1 cellular context compared by ENCODE assay signal in the genomic region with DNA sequence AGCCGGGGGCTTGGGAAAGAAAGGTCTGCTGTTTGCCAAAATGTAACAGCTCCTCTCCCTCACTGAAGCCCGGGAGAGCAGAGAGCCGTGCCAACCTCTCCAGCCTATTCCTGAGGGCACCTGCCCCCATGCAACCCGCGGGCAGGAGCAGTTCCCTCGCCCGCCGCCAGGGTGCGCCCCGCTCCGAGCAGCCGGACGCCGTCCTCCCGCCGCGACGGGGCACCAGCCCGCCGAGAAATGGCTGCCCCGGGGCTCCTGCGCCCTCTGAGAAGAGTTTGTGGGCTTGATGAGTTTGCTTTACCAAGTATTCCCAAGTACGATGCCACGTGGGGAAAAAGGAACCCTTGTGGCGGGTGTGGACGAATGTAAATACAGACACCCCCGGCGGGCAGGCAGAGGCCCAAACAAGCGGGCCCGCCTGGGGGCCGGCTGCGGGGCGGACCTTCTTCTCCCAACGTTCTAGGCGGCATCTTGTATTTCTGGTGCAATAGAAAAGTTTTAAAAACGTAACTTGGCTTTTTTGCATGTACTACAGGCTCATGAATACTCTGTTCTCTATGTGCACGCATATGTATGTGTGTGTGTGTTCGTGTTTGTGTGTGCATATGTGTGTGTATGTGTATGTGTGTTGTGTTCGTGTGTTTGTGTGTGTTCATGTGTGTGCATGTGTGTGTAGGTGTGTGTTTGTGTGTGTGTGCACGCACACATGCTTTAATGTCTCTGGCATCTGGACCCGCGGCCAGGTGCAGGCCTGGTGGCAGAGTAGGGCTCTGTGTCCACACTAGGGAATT.
TF ChIP-seq lines count a peak whose summit lies in the region.

No MANE protein-coding gene starts in this region.

TF ChIP-seq in GM12878, 131 proteins besides CTCF, POLR2A, EP300 and RAD21 (continued from another document):
- peak; percentile 85 for TF ChIP-seq ZNF592 (IDR thresholded peaks at IDR 0.05)
- TF ChIP-seq IKZF1 (conservative IDR thresholded peaks at IDR 0.05): peak; percentile 53
- peak; percentile 66; the same call in 1 of the 2 replicates for TF ChIP-seq NFXL1 (IDR thresholded peaks at IDR 0.05; ENCODE audit: borderline replicate concordance)
- TF ChIP-seq HDGF (IDR thresholded peaks at IDR 0.05): peak; percentile 81; the same call in 1 of the 2 replicates
- TF ChIP-seq ZNF207 (IDR thresholded peaks at IDR 0.05; ENCODE audit: borderline replicate concordance): 0 out of 2 replicates have a peak, but pooled peaks have one; percentile 24
- TF ChIP-seq, protein P1, sequence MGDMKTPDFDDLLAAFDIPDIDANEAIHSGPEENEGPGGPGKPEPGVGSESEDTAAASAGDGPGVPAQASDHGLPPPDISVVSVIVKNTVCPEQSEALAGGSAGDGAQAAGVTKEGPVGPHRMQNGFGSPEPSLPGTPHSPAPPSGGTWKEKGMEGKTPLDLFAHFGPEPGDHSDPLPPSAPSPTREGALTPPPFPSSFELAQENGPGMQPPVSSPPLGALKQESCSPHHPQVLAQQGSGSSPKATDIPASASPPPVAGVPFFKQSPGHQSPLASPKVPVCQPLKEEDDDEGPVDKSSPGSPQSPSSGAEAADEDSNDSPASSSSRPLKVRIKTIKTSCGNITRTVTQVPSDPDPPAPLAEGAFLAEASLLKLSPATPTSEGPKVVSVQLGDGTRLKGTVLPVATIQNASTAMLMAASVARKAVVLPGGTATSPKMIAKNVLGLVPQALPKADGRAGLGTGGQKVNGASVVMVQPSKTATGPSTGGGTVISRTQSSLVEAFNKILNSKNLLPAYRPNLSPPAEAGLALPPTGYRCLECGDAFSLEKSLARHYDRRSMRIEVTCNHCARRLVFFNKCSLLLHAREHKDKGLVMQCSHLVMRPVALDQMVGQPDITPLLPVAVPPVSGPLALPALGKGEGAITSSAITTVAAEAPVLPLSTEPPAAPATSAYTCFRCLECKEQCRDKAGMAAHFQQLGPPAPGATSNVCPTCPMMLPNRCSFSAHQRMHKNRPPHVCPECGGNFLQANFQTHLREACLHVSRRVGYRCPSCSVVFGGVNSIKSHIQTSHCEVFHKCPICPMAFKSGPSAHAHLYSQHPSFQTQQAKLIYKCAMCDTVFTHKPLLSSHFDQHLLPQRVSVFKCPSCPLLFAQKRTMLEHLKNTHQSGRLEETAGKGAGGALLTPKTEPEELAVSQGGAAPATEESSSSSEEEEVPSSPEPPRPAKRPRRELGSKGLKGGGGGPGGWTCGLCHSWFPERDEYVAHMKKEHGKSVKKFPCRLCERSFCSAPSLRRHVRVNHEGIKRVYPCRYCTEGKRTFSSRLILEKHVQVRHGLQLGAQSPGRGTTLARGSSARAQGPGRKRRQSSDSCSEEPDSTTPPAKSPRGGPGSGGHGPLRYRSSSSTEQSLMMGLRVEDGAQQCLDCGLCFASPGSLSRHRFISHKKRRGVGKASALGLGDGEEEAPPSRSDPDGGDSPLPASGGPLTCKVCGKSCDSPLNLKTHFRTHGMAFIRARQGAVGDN (IDR thresholded peaks at IDR 0.05): 0 out of 2 replicates have a peak, but pooled peaks have one; percentile 36
- TF ChIP-seq RELB (IDR thresholded peaks at IDR 0.05; ENCODE audit: low read depth): 0 out of 2 replicates have a peak, but pooled peaks have one; percentile 20
- TF ChIP-seq NR2F1 (conservative IDR thresholded peaks at IDR 0.05): 0 out of 2 replicates have a peak, but pooled peaks have one; percentile 21
- peak; percentile 87; the same call in 1 of the 2 replicates for TF ChIP-seq RB1 (IDR thresholded peaks at IDR 0.05; ENCODE audit: borderline replicate concordance)
- TF ChIP-seq SMC3 (IDR thresholded peaks at IDR 0.05; ENCODE audit: borderline replicate concordance, low read length): peak; percentile 97
- TF ChIP-seq YY1 (IDR thresholded peaks at IDR 0.05; ENCODE audit: low read depth, low read length): peak; percentile 95
- no peak for TF ChIP-seq CBX5 (IDR thresholded peaks at IDR 0.05; ENCODE audit: low read depth)
- peak; percentile 14 to 50; a peak in 3 of 4 replicates for TF ChIP-seq BHLHE40 (IDR thresholded peaks at IDR 0.05; ENCODE audit: borderline replicate concordance in 1 of 2, low read depth in 2 of 2, low read length in 1 of 2)
- 0 out of 2 replicates have a peak, but pooled peaks have one; percentile 42 for TF ChIP-seq DPF2 (IDR thresholded peaks at IDR 0.05)
